10 cellular contexts compared by ENCODE assay signal in the genomic region with DNA sequence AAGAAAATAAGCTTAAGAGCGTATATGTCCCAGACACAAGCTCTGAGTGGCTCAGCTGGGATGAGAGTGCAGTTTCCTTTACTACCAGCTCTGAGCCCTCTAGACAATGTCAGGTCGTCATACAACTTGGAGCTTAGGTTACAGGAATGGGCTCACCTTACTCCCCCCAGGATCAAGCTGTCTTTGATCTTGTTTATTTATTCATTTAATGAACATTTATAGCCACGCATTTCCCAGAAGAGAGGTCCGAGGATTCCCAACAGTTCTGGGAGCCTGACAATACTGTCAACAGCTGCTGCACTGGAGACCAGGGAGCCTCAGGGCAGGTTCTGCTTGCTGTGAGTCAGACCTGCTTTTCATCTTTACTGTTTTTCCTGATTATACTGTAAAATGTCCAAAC.
DNase-seq lines count a peak whose midpoint lies in the region; ATAC-seq and TF ChIP-seq lines count a peak whose summit lies in the region.
"Had no signal": no experiment of that assay in that cellular context is flagged by ENCODE, and none has a peak within 500 bp of the region (broad histone marks: within the 10 kb centered on the region; RNA-seq: fewer than 3 reads in every experiment).

No MANE protein-coding gene starts in this region.

- TF ChIP-seq POLR2A in gastrocnemius medialis (IDR thresholded peaks at IDR 0.05) = peak in 1 of 2 donors; percentile 14

- H3K27me3 Mint-ChIP-seq in HFFc6 (ENCODE audit: insufficient read depth) (no peaks in the 10 kb centered on the region), endodermal cell (ENCODE audit: insufficient read depth) (no peaks in the 10 kb centered on the region)
- H3K27me3 Mint-ChIP-seq in activated naive CD4-positive, alpha-beta T cell treated with anti-CD3 and anti-CD28 coated beads, Interleukin-2, amount 10 ng/mL, durations not matched to agents 7 days and 5 days = no peaks in the 10 kb centered on the region

- peak overlapping the region; percentile 36 for H3K27ac ChIP-seq in endodermal cell (ENCODE audit: low read depth, low read length)
- peak overlapping the region; percentile 70 to 81 (median 76) for H3K27ac ChIP-seq in gastrocnemius medialis

- WGBS in endodermal cell (ENCODE audit: insufficient coverage in 1 of 2, insufficient read length in 1 of 2), 2 experiments = 86 to 90% methylated on average over 2 to 4 of the region's 4 CpGs

- H3K36me3 ChIP-seq in endodermal cell (ENCODE audit: control insufficient read depth, insufficient read depth, low read length) (no peaks in the 10 kb centered on the region), gastrocnemius medialis (no peaks in the 10 kb centered on the region)

- H3K27me3 ChIP-seq in endodermal cell (ENCODE audit: control insufficient read depth, insufficient read depth, low read length, poor library complexity, severe bottlenecking) = no peaks in the 10 kb centered on the region
- no peaks in the 10 kb centered on the region for H3K27me3 ChIP-seq in gastrocnemius medialis

- no peak overlapping the region for H3K4me3 Mint-ChIP-seq in HFFc6
- no peak overlapping the region for H3K4me3 Mint-ChIP-seq in endodermal cell
- H3K4me3 Mint-ChIP-seq in activated naive CD4-positive, alpha-beta T cell treated with anti-CD3 and anti-CD28 coated beads, Interleukin-2, amount 10 ng/mL, durations not matched to agents 7 days and 5 days = no peak overlapping the region

- in situ Hi-C loops in gastrocnemius medialis (cut with MboI; ENCODE audit: low sequenced_read_pairs in 4 of 4) = no loop called here

- no peak overlapping the region for H3K4me3 ChIP-seq in endodermal cell (ENCODE audit: low read length)
- H3K4me3 ChIP-seq in gastrocnemius medialis = peak overlapping the region in 1 of 4 donors; percentile 0

- no peaks in the 10 kb centered on the region for H3K36me3 Mint-ChIP-seq in HFFc6 (ENCODE audit: low read depth)
- H3K36me3 Mint-ChIP-seq in endodermal cell (ENCODE audit: low read depth) = no peaks in the 10 kb centered on the region
- no peaks in the 10 kb centered on the region for H3K36me3 Mint-ChIP-seq in activated naive CD4-positive, alpha-beta T cell treated with anti-CD3 and anti-CD28 coated beads, Interleukin-2, amount 10 ng/mL, durations not matched to agents 7 days and 5 days

- DNase-seq in HFFc6 = peak; percentile 12
- peak; percentile 39 to 60 for DNase-seq in NCI-H526 (lab: John Stamatoyannopoulos, UW)
- DNase-seq in endodermal cell = no peak
- DNase-seq in gastrocnemius medialis = peak in 1 of 2 donors; percentile 29
- DNase-seq in activated naive CD4-positive, alpha-beta T cell treated with anti-CD3 and anti-CD28 coated beads, Interleukin-2, amount 10 ng/mL, durations not matched to agents 7 days and 5 days = no peak
- no peak for DNase-seq in GDM1 (lab: John Stamatoyannopoulos, UW)
- DNase-seq: activated CD4-positive, CD25-positive, alpha-beta regulatory T cell treated with anti-CD3 and anti-CD28 coated beads, Interleukin-2, amount 50 U/mL, for 72 hours; MM.1S; stimulated activated CD4-positive, alpha-beta T cell treated with anti-CD3 and anti-CD28 coated beads, Interleukin-15, amount 100 ng/mL, for 24 hours had no signal

- TF ChIP-seq CTCF in HFFc6 (IDR thresholded peaks at IDR 0.05) (no peak), endodermal cell (conservative IDR thresholded peaks at IDR 0.05) (no peak), gastrocnemius medialis (IDR thresholded peaks at IDR 0.05 in 4 of 5, conservative IDR thresholded peaks at IDR 0.05 in 1 of 5) (no peak)

- peaks cover 4% of the 10 kb centered on the region; the same call in 1 of the 2 replicates for H3K9me3 Mint-ChIP-seq in HFFc6
- H3K9me3 Mint-ChIP-seq in endodermal cell = no peaks in the 10 kb centered on the region
- no peaks in the 10 kb centered on the region for H3K9me3 Mint-ChIP-seq in activated naive CD4-positive, alpha-beta T cell treated with anti-CD3 and anti-CD28 coated beads, Interleukin-2, amount 10 ng/mL, durations not matched to agents 7 days and 5 days

- no peaks in the 10 kb centered on the region for H3K9me3 ChIP-seq in endodermal cell (ENCODE audit: control insufficient read depth, low read length)
- H3K9me3 ChIP-seq in gastrocnemius medialis = no peaks in the 10 kb centered on the region

- intact Hi-C loops in gastrocnemius medialis (cut with DNase I; ENCODE audit: low total_unique reads) = no loop called here

- H3K4me1 ChIP-seq in endodermal cell (ENCODE audit: control insufficient read depth, insufficient read depth, low read length) (no peaks in the 10 kb centered on the region), gastrocnemius medialis (peaks cover 37 to 46% of the 10 kb centered on the region in 2 donors)

- ATAC-seq in gastrocnemius medialis = peak; percentile 72 to 77
- no peak for ATAC-seq in GM19023 (IDR thresholded peaks at IDR 0.05; ENCODE audit: unreplicated experiment)

- CTCF ChIA-PET in activated naive CD4-positive, alpha-beta T cell treated with anti-CD3 and anti-CD28 coated beads, Interleukin-2, amount 10 ng/mL, durations not matched to agents 7 days and 5 days (lab: Charles Lee) = no interaction called here

- no peak overlapping the region for H3K9ac ChIP-seq in endodermal cell (ENCODE audit: extremely low read depth, low read length, poor library complexity, severe bottlenecking)

- H3K4me1 Mint-ChIP-seq in HFFc6 (ENCODE audit: low read depth) (no peaks in the 10 kb centered on the region; the same call in 1 of the 2 replicates), endodermal cell (peaks cover 3% of the 10 kb centered on the region)
- no peaks in the 10 kb centered on the region for H3K4me1 Mint-ChIP-seq in activated naive CD4-positive, alpha-beta T cell treated with anti-CD3 and anti-CD28 coated beads, Interleukin-2, amount 10 ng/mL, durations not matched to agents 7 days and 5 days

- H3K27ac Mint-ChIP-seq in HFFc6 (no peak overlapping the region), endodermal cell (no peak overlapping the region)
- H3K27ac Mint-ChIP-seq in activated naive CD4-positive, alpha-beta T cell treated with anti-CD3 and anti-CD28 coated beads, Interleukin-2, amount 10 ng/mL, durations not matched to agents 7 days and 5 days = no peak overlapping the region

Comparison
In these comparisons a context has a peak if more than half of its experiments do, and no peak if none do; other contexts are left out.
1. DNase-seq: peak in HFFc6 (single experiment) and NCI-H526 (2 of 2); none in endodermal cell (single experiment), activated naive CD4-positive, alpha-beta T cell treated with anti-CD3 and anti-CD28 coated beads, Interleukin-2, amount 10 ng/mL, durations not matched to agents 7 days and 5 days (single experiment) and GDM1 (single experiment).